28 cellular contexts compared by ENCODE assay signal in the genomic region with DNA sequence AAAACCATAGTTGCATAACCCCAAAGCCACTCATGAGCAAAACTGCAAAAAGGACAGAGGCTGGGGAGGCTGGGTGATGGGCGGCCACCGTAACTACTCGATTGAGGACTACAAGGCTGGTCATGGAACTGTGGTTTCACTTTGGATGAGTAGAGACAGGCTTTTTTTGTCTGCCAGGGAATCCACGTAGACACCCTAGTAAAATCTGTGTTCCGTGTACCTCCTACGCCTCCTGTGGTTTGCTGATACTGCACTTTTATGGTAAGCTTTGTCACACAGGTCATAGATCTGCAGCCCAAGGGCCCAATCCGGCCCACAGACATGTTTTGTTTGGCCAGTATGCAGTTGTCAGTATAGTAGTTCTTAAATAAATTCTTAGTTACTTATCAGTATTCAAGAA. TPM values are rescaled to one million over a fixed set of nuclear protein-coding genes. Genes with fewer than 3 reads are reported as not detected.
A peak's percentile ranks its signal among the peaks of the same experiment; 100 is the strongest.
DNase-seq lines count a peak whose midpoint lies in the region; ATAC-seq, FAIRE-seq and TF ChIP-seq lines count a peak whose summit lies in the region.
"Had no signal": no experiment of that assay in that cellular context is flagged by ENCODE, and none has a peak within 500 bp of the region (broad histone marks: within the 10 kb centered on the region; RNA-seq: fewer than 3 reads in every experiment).

No MANE protein-coding gene starts in this region.

- no peaks in the 10 kb centered on the region for H3K79me2 ChIP-seq in astrocyte (ENCODE audit: insufficient read depth, low read length)
- H3K79me2 ChIP-seq: hepatocyte had no signal

- H3K9ac ChIP-seq in astrocyte (ENCODE audit: low read length), result no peak overlapping the region

- no peaks in the 10 kb centered on the region for H3K36me3 ChIP-seq in astrocyte (ENCODE audit: insufficient read depth, low read length)
- H3K36me3 ChIP-seq: colonic mucosa, left ventricle myocardium inferior, ovary had no signal

- intact Hi-C loops in natural killer cell (cut with micrococcal nuclease), result no loop called here

- peaks cover 5% of the 10 kb centered on the region for H3K4me1 ChIP-seq in astrocyte (ENCODE audit: insufficient read depth, low read length)
- H3K4me1 ChIP-seq: colonic mucosa had no signal

- no peak for FAIRE-seq in astrocyte (lab: Jason Lieb, UNC)
- FAIRE-seq: G401.6 had no signal

- peaks cover 1% of the 10 kb centered on the region for H3K36me3 Mint-ChIP-seq in T-helper 2 cell treated with Interferon-gamma antibody and Interleukin-4, amounts not matched to agents 5 μg/mL and 100 μg/mL, for 36 hours (ENCODE audit: low read depth)
- no peaks in the 10 kb centered on the region for H3K36me3 Mint-ChIP-seq in natural killer cell treated with Interleukin-12 subunit alpha and Interleukin-12 subunit beta and Interleukin-15 and Interleukin-18, amount 100 ng/mL, for 72 hours
- H3K36me3 Mint-ChIP-seq in natural killer cell, result no peaks in the 10 kb centered on the region
- H3K36me3 Mint-ChIP-seq in astrocyte (ENCODE audit: low read depth, unreplicated experiment), result peaks cover 3% of the 10 kb centered on the region
- H3K36me3 Mint-ChIP-seq in stimulated activated naive B cell treated with anti-CD40 and anti-IgM and Interleukin-4, amounts not matched to agents 10 μg/mL and 1 μg/mL and 100 μg/mL, for 72 hours, result no peaks in the 10 kb centered on the region
- H3K36me3 Mint-ChIP-seq: CD8-positive, alpha-beta memory T cell; naive thymus-derived CD8-positive, alpha-beta T cell had no signal

- H3K4me3 Mint-ChIP-seq in T-helper 2 cell treated with Interferon-gamma antibody and Interleukin-4, amounts not matched to agents 5 μg/mL and 100 μg/mL, for 36 hours, result no peak overlapping the region
- H3K4me3 Mint-ChIP-seq in natural killer cell treated with Interleukin-12 subunit alpha and Interleukin-12 subunit beta and Interleukin-15 and Interleukin-18, amount 100 ng/mL, for 72 hours, result no peak overlapping the region
- H3K4me3 Mint-ChIP-seq in natural killer cell, result no peak overlapping the region
- no peak overlapping the region for H3K4me3 Mint-ChIP-seq in astrocyte (ENCODE audit: unreplicated experiment)
- no peak overlapping the region for H3K4me3 Mint-ChIP-seq in stimulated activated naive B cell treated with anti-CD40 and anti-IgM and Interleukin-4, amounts not matched to agents 10 μg/mL and 1 μg/mL and 100 μg/mL, for 72 hours
- H3K4me3 Mint-ChIP-seq: CD8-positive, alpha-beta memory T cell; effector memory CD8-positive, alpha-beta T cell; naive thymus-derived CD8-positive, alpha-beta T cell had no signal

- H3K9me3 ChIP-seq in astrocyte (ENCODE audit: insufficient read depth, low read depth, low read length), result no peaks in the 10 kb centered on the region
- H3K9me3 ChIP-seq: colonic mucosa, left ventricle myocardium inferior, ovary had no signal

- no peak overlapping the region for H3K4me3 ChIP-seq in astrocyte (ENCODE audit: insufficient read depth, low read depth, low read length)
- no peak overlapping the region for H3K4me3 ChIP-seq in foreskin fibroblast (ENCODE audit: low read depth in 1 of 2, low read length in 2 of 2)
- H3K4me3 ChIP-seq: colonic mucosa, hepatocyte, left ventricle myocardium inferior, ovary had no signal

- H3K4me2 ChIP-seq in astrocyte (ENCODE audit: low read length), result no peak overlapping the region
- H3K4me2 ChIP-seq: hepatocyte had no signal

- TF ChIP-seq CTCF in natural killer cell (IDR thresholded peaks at IDR 0.05), result no peak
- no peak for TF ChIP-seq CTCF in astrocyte (IDR thresholded peaks at IDR 0.05; ENCODE audit: insufficient read depth, low read depth, low read length)
- no peak for TF ChIP-seq CTCF in foreskin fibroblast (IDR thresholded peaks at IDR 0.05; ENCODE audit: low read depth, low read length)

- DNase-seq in T-helper 2 cell treated with Interferon-gamma antibody and Interleukin-4, amounts not matched to agents 5 μg/mL and 100 μg/mL, for 36 hours (ENCODE audit: low spot score), result peak; percentile 44
- DNase-seq in T-helper 2 cell (no peak), natural killer cell (no peak), astrocyte (ENCODE audit: low read depth) (peak; percentile 19), NCI-H446 treated with DMSO at 0.1 percent for 48 hours (lab: John Stamatoyannopoulos, UW) (no peak), foreskin fibroblast (no peak)
- peak; percentile 13 for DNase-seq in natural killer cell treated with Interleukin-12 subunit alpha and Interleukin-12 subunit beta and Interleukin-15 and Interleukin-18, amount 100 ng/mL, for 72 hours (ENCODE audit: low spot score)
- peak; percentile 41 for DNase-seq in stimulated activated naive B cell treated with anti-CD40 and anti-IgM and Interleukin-4, amounts not matched to agents 10 μg/mL and 1 μg/mL and 100 μg/mL, for 72 hours
- DNase-seq: AML-193; CD8-positive, alpha-beta memory T cell; colonic mucosa; effector memory CD8-positive, alpha-beta T cell; foreskin melanocyte; GOT3; left ventricle myocardium inferior; midbrain; MM.1S; naive thymus-derived CD8-positive, alpha-beta T cell; NCI-H1436 treated with DMSO at 0.1 percent for 48 hours; NCI-H510A treated with DMSO at 0.1 percent for 48 hours; ovary; trophoblast cell had no signal

- peaks cover 8% of the 10 kb centered on the region for H4K20me1 ChIP-seq in astrocyte (ENCODE audit: insufficient read depth, low read length)

- H3K4me1 Mint-ChIP-seq in T-helper 2 cell treated with Interferon-gamma antibody and Interleukin-4, amounts not matched to agents 5 μg/mL and 100 μg/mL, for 36 hours (ENCODE audit: low read depth), result peaks cover 7% of the 10 kb centered on the region
- peaks cover 4 to 9% of the 10 kb centered on the region in 2 donors for H3K4me1 Mint-ChIP-seq in natural killer cell treated with Interleukin-12 subunit alpha and Interleukin-12 subunit beta and Interleukin-15 and Interleukin-18, amount 100 ng/mL, for 72 hours (ENCODE audit: low read depth in 2 of 2)
- H3K4me1 Mint-ChIP-seq in natural killer cell, result peaks cover 0 to 16% of the 10 kb centered on the region in 2 donors
- H3K4me1 Mint-ChIP-seq in astrocyte (ENCODE audit: low read depth, unreplicated experiment), result peaks cover 4% of the 10 kb centered on the region
- H3K4me1 Mint-ChIP-seq in stimulated activated naive B cell treated with anti-CD40 and anti-IgM and Interleukin-4, amounts not matched to agents 10 μg/mL and 1 μg/mL and 100 μg/mL, for 72 hours, result peaks cover 12 to 13% of the 10 kb centered on the region in 2 donors

- no peak overlapping the region for H3K27ac ChIP-seq in astrocyte (ENCODE audit: low read depth, low read length)
- H3K27ac ChIP-seq: 22Rv1, colonic mucosa, hepatocyte, left ventricle myocardium inferior, ovary had no signal

- H3K27me3 ChIP-seq in astrocyte (ENCODE audit: insufficient read depth, low read length), result peaks cover 31% of the 10 kb centered on the region

- H3K9me3 Mint-ChIP-seq in T-helper 2 cell treated with Interferon-gamma antibody and Interleukin-4, amounts not matched to agents 5 μg/mL and 100 μg/mL, for 36 hours, result no peaks in the 10 kb centered on the region
- no peaks in the 10 kb centered on the region for H3K9me3 Mint-ChIP-seq in natural killer cell treated with Interleukin-12 subunit alpha and Interleukin-12 subunit beta and Interleukin-15 and Interleukin-18, amount 100 ng/mL, for 72 hours
- H3K9me3 Mint-ChIP-seq in natural killer cell, result no peaks in the 10 kb centered on the region
- no peaks in the 10 kb centered on the region for H3K9me3 Mint-ChIP-seq in astrocyte (ENCODE audit: unreplicated experiment)
- no peaks in the 10 kb centered on the region for H3K9me3 Mint-ChIP-seq in stimulated activated naive B cell treated with anti-CD40 and anti-IgM and Interleukin-4, amounts not matched to agents 10 μg/mL and 1 μg/mL and 100 μg/mL, for 72 hours
- H3K9me3 Mint-ChIP-seq: CD8-positive, alpha-beta memory T cell; effector memory CD8-positive, alpha-beta T cell; naive thymus-derived CD8-positive, alpha-beta T cell had no signal

- no peak overlapping the region for H3K27ac Mint-ChIP-seq in T-helper 2 cell treated with Interferon-gamma antibody and Interleukin-4, amounts not matched to agents 5 μg/mL and 100 μg/mL, for 36 hours
- H3K27ac Mint-ChIP-seq in natural killer cell treated with Interleukin-12 subunit alpha and Interleukin-12 subunit beta and Interleukin-15 and Interleukin-18, amount 100 ng/mL, for 72 hours, result no peak overlapping the region
- H3K27ac Mint-ChIP-seq in natural killer cell, result no peak overlapping the region
- H3K27ac Mint-ChIP-seq in astrocyte (ENCODE audit: unreplicated experiment), result no peak overlapping the region
- H3K27ac Mint-ChIP-seq in stimulated activated naive B cell treated with anti-CD40 and anti-IgM and Interleukin-4, amounts not matched to agents 10 μg/mL and 1 μg/mL and 100 μg/mL, for 72 hours, result no peak overlapping the region
- H3K27ac Mint-ChIP-seq: CD8-positive, alpha-beta memory T cell; effector memory CD8-positive, alpha-beta T cell; naive thymus-derived CD8-positive, alpha-beta T cell had no signal

- no peak overlapping the region for H2AFZ ChIP-seq in astrocyte (ENCODE audit: low read depth, low read length)
- H2AFZ ChIP-seq: hepatocyte had no signal

- no peak for ATAC-seq in natural killer cell treated with Interleukin-12 subunit alpha and Interleukin-12 subunit beta and Interleukin-15 and Interleukin-18, amount 100 ng/mL, for 72 hours
- ATAC-seq in natural killer cell, result no peak
- ATAC-seq in stimulated activated naive B cell treated with anti-CD40 and anti-IgM and Interleukin-4, amounts not matched to agents 10 μg/mL and 1 μg/mL and 100 μg/mL, for 72 hours (replicated peaks), result peak; percentile 63 to 75
- ATAC-seq: effector memory CD8-positive, alpha-beta T cell; naive thymus-derived CD8-positive, alpha-beta T cell; Panc1 had no signal

- peaks cover 46% of the 10 kb centered on the region for H3K27me3 Mint-ChIP-seq in T-helper 2 cell treated with Interferon-gamma antibody and Interleukin-4, amounts not matched to agents 5 μg/mL and 100 μg/mL, for 36 hours (ENCODE audit: low read depth)
- peaks cover 19 to 29% of the 10 kb centered on the region in 2 donors for H3K27me3 Mint-ChIP-seq in natural killer cell treated with Interleukin-12 subunit alpha and Interleukin-12 subunit beta and Interleukin-15 and Interleukin-18, amount 100 ng/mL, for 72 hours
- H3K27me3 Mint-ChIP-seq in natural killer cell (ENCODE audit: low read depth in 2 of 2) (peaks cover 14 to 20% of the 10 kb centered on the region in 2 donors), astrocyte (ENCODE audit: low read depth, unreplicated experiment) (peaks cover 42% of the 10 kb centered on the region)
- peaks cover 52 to 60% of the 10 kb centered on the region in 2 donors for H3K27me3 Mint-ChIP-seq in stimulated activated naive B cell treated with anti-CD40 and anti-IgM and Interleukin-4, amounts not matched to agents 10 μg/mL and 1 μg/mL and 100 μg/mL, for 72 hours

RNA-seq across cellular contexts. Expression of a gene that starts 2.2 kb away (rescaled TPM):
- 1 to 10 TPM; 1.4 to 5.3 TPM for total RNA-seq in natural killer cell treated with Interleukin-12 subunit alpha and Interleukin-12 subunit beta and Interleukin-15 and Interleukin-18, amount 100 ng/mL, for 72 hours
- total RNA-seq in natural killer cell (1 to 10 TPM in 2 of 3 donors, under 1 TPM in 1; 0.88 to 2.0 (median 1.7) TPM), astrocyte (1.4 and 1.9 TPM in 2 replicates)
- total RNA-seq: hepatocyte; left ventricle myocardium inferior; naive thymus-derived CD8-positive, alpha-beta T cell; SK-MEL-5 had no signal

RNA-seq across cellular contexts. Expression of a gene that starts 10.3 kb away (rescaled TPM):
- not detected for total RNA-seq in natural killer cell treated with Interleukin-12 subunit alpha and Interleukin-12 subunit beta and Interleukin-15 and Interleukin-18, amount 100 ng/mL, for 72 hours
- total RNA-seq in natural killer cell (not detected), astrocyte (not detected in 2 replicates)
- total RNA-seq: CD8-positive, alpha-beta memory T cell; colonic mucosa; hepatocyte; left ventricle myocardium inferior; naive thymus-derived CD8-positive, alpha-beta T cell; ovary; SK-MEL-5; T-helper 1 cell treated with Interleukin-12 subunit alpha and Interleukin-12 subunit beta and Interleukin-4 antibody, amounts not matched to agents 30 ng/mL and 1 ng/mL, for 36 hours had no signal

RNA-seq across cellular contexts. Expression of a gene that starts 22.4 kb away (rescaled TPM):
- total RNA-seq in natural killer cell treated with Interleukin-12 subunit alpha and Interleukin-12 subunit beta and Interleukin-15 and Interleukin-18, amount 100 ng/mL, for 72 hours, result not detected
- not detected for total RNA-seq in natural killer cell
- total RNA-seq in astrocyte, result 0.50 and 0.89 TPM in 2 replicates
- total RNA-seq: naive thymus-derived CD8-positive, alpha-beta T cell; T-helper 1 cell treated with Interleukin-12 subunit alpha and Interleukin-12 subunit beta and Interleukin-4 antibody, amounts not matched to agents 30 ng/mL and 1 ng/mL, for 36 hours had no signal

RNA-seq across cellular contexts. Expression of a gene that starts 32.3 kb away (rescaled TPM):
- 1,000 to 10,000 TPM; 1,789 to 1,983 TPM for total RNA-seq in natural killer cell treated with Interleukin-12 subunit alpha and Interleukin-12 subunit beta and Interleukin-15 and Interleukin-18, amount 100 ng/mL, for 72 hours
- total RNA-seq in natural killer cell (100 to 1,000 TPM; 412 to 544 (median 490) TPM), astrocyte (1,795 and 1,830 TPM in 2 replicates)

RNA-seq across cellular contexts. Expression of a gene that starts 37.2 kb away (rescaled TPM):
- total RNA-seq in natural killer cell treated with Interleukin-12 subunit alpha and Interleukin-12 subunit beta and Interleukin-15 and Interleukin-18, amount 100 ng/mL, for 72 hours, result 100 to 1,000 TPM; 101 to 133 TPM
- total RNA-seq in natural killer cell (100 to 1,000 TPM in 1 of 3 donors, 10 to 100 TPM in 2; 75.0 to 107 (median 99.5) TPM), astrocyte (58.5 and 64.8 TPM in 2 replicates)

Comparison
In these comparisons a context has a peak if more than half of its experiments do, and no peak if none do; other contexts are left out.
1. DNase-seq: peak in T-helper 2 cell treated with Interferon-gamma antibody and Interleukin-4, amounts not matched to agents 5 μg/mL and 100 μg/mL, for 36 hours (single experiment), natural killer cell treated with Interleukin-12 subunit alpha and Interleukin-12 subunit beta and Interleukin-15 and Interleukin-18, amount 100 ng/mL, for 72 hours (single experiment), astrocyte (single experiment) and stimulated activated naive B cell treated with anti-CD40 and anti-IgM and Interleukin-4, amounts not matched to agents 10 μg/mL and 1 μg/mL and 100 μg/mL, for 72 hours (single experiment); none in T-helper 2 cell (0 of 5), natural killer cell (single experiment), NCI-H446 treated with DMSO at 0.1 percent for 48 hours (single experiment) and foreskin fibroblast (0 of 2).
2. ATAC-seq: peak in stimulated activated naive B cell treated with anti-CD40 and anti-IgM and Interleukin-4, amounts not matched to agents 10 μg/mL and 1 μg/mL and 100 μg/mL, for 72 hours (2 of 2); none in natural killer cell treated with Interleukin-12 subunit alpha and Interleukin-12 subunit beta and Interleukin-15 and Interleukin-18, amount 100 ng/mL, for 72 hours (0 of 2) and natural killer cell (0 of 3).